8 cellular contexts compared by ENCODE assay signal in the genomic region with DNA sequence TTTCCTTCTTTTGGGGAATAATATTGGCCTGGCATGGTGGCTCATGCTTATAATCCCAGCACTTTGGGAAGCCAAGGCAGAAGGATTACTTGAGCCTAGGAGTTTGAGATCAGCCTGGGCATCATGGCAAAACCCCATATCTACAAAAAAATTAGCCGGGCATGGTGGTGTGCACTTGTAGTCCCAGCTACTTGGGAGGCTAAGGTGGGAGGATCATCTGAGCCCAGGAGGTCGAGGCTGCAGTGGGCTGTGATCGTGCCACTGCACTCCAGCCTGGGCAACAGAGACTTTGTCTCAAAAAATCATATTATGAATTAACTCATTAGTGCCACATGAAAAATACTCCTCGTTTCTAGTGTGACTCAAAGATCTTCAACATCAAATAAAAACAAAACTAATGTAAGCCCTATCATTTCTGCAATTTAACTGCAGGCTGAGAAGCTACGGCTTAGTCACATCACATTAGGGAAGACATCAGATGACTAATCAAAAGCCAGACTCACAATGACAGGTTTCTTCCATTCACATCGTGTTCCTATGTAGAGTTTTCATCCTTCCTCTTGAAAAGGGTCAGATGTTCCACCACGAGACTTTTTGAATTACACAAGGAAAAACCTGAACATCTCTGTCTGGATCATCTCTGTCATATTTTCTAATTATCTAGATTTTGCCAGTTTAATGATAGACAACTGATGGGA. TPM values are rescaled to one million over a fixed set of nuclear protein-coding genes. Genes with fewer than 3 reads are reported as not detected.
DNase-seq lines count a peak whose midpoint lies in the region; ATAC-seq and TF ChIP-seq lines count a peak whose summit lies in the region.
"Not testable (repeated sequence)": the region's sequence is repeated elsewhere in the genome, so short reads cannot be mapped to it uniquely, and the experiment has no call there.

No MANE protein-coding gene starts in this region.

- H3K4me2 ChIP-seq in PC-9: peak overlapping the region; percentile 93

- peak overlapping the region; percentile 51 for H3K4me3 ChIP-seq in HFF-Myc (replicated peaks; ENCODE audit: low read depth, low read length)
- H3K4me3 ChIP-seq in PC-9: peak overlapping the region; percentile 70
- peak overlapping the region in 6 of 10 donors; percentile 70 to 92 (median 82) for H3K4me3 ChIP-seq in heart right ventricle

- CTCF ChIA-PET in PC-9 (lab: Charles Lee): interaction anchor here (0.5 kb wide), 1 partner anchor 1484 kb away, joined by 3 read pairs; no protein-coding TSS in a partner anchor
- CTCF ChIA-PET in activated CD8-positive, alpha-beta T cell treated with anti-CD3 and anti-CD28 coated beads for 36 hours (lab: Charles Lee): interaction anchor here (0.8 to 2.7 kb wide), 6 partner anchors 9 to 126 kb away, joined by 3 to 11 read pairs (median 4); no protein-coding TSS in a partner anchor

- ATAC-seq in activated CD8-positive, alpha-beta T cell treated with anti-CD3 and anti-CD28 coated beads for 36 hours: peak; percentile 18
- ATAC-seq in heart right ventricle; natural killer cell treated with Interleukin-12 subunit alpha and Interleukin-12 subunit beta and Interleukin-15 and Interleukin-18, amount 100 ng/mL, for 72 hours: not testable (repeated sequence)

- not testable (repeated sequence) for H3K27me3 Mint-ChIP-seq in activated CD8-positive, alpha-beta T cell treated with anti-CD3 and anti-CD28 coated beads for 36 hours; chondrocyte (ENCODE audit: low read depth); natural killer cell treated with Interleukin-12 subunit alpha and Interleukin-12 subunit beta and Interleukin-15 and Interleukin-18, amount 100 ng/mL, for 72 hours; stimulated activated naive CD8-positive, alpha-beta T cell treated with anti-CD3 and anti-CD28 coated beads, Interleukin-15, Interleukin-2, amounts not matched to agents 100 ng/mL and 50 ng/mL, for 24 hours

- peaks cover 32% of the 10 kb centered on the region for H3F3A ChIP-seq in PC-9 (ENCODE audit: insufficient read depth, low read depth)

- 75 to 83% methylated on average over 7 of the region's 7 CpGs for WGBS in heart right ventricle, 2 donors

- H3K9me3 ChIP-seq in PC-9 (ENCODE audit: insufficient read depth, low read depth); heart right ventricle: not testable (repeated sequence)

- not testable (repeated sequence) for BruUV-seq in PC-9 (replicated peaks; lab: Mats Ljungman, UMichigan)

- H3K36me3 Mint-ChIP-seq in activated CD8-positive, alpha-beta T cell treated with anti-CD3 and anti-CD28 coated beads for 36 hours (ENCODE audit: low read depth): peaks cover 20% of the 10 kb centered on the region
- not testable (repeated sequence) for H3K36me3 Mint-ChIP-seq in chondrocyte (ENCODE audit: low read depth); natural killer cell treated with Interleukin-12 subunit alpha and Interleukin-12 subunit beta and Interleukin-15 and Interleukin-18, amount 100 ng/mL, for 72 hours
- peaks cover 16% of the 10 kb centered on the region for H3K36me3 Mint-ChIP-seq in stimulated activated naive CD8-positive, alpha-beta T cell treated with anti-CD3 and anti-CD28 coated beads, Interleukin-15, Interleukin-2, amounts not matched to agents 100 ng/mL and 50 ng/mL, for 24 hours (ENCODE audit: low read depth)

- H3K4me3 Mint-ChIP-seq in activated CD8-positive, alpha-beta T cell treated with anti-CD3 and anti-CD28 coated beads for 36 hours: peak overlapping the region; percentile 88
- peak overlapping the region; percentile 89 for H3K4me3 Mint-ChIP-seq in chondrocyte (ENCODE audit: unreplicated experiment)
- H3K4me3 Mint-ChIP-seq in natural killer cell treated with Interleukin-12 subunit alpha and Interleukin-12 subunit beta and Interleukin-15 and Interleukin-18, amount 100 ng/mL, for 72 hours: peak overlapping the region; percentile 91
- peak overlapping the region; percentile 86 for H3K4me3 Mint-ChIP-seq in stimulated activated naive CD8-positive, alpha-beta T cell treated with anti-CD3 and anti-CD28 coated beads, Interleukin-15, Interleukin-2, amounts not matched to agents 100 ng/mL and 50 ng/mL, for 24 hours

- H3K27me3 ChIP-seq in PC-9 (ENCODE audit: insufficient read depth, low read depth); heart right ventricle: not testable (repeated sequence)

- H2AFZ ChIP-seq in PC-9: peak overlapping the region; percentile 92; the same call in 1 of the 2 replicates

- H3K27ac Mint-ChIP-seq in activated CD8-positive, alpha-beta T cell treated with anti-CD3 and anti-CD28 coated beads for 36 hours: peak overlapping the region; percentile 99
- peak overlapping the region; percentile 98 for H3K27ac Mint-ChIP-seq in chondrocyte (ENCODE audit: unreplicated experiment)
- peak overlapping the region; percentile 99 for H3K27ac Mint-ChIP-seq in natural killer cell treated with Interleukin-12 subunit alpha and Interleukin-12 subunit beta and Interleukin-15 and Interleukin-18, amount 100 ng/mL, for 72 hours
- H3K27ac Mint-ChIP-seq in stimulated activated naive CD8-positive, alpha-beta T cell treated with anti-CD3 and anti-CD28 coated beads, Interleukin-15, Interleukin-2, amounts not matched to agents 100 ng/mL and 50 ng/mL, for 24 hours: peak overlapping the region; percentile 99

- peak overlapping the region; percentile 70 for H3K27ac ChIP-seq in PC-9
- peak overlapping the region; percentile 91 to 100 (median 96) for H3K27ac ChIP-seq in heart right ventricle

- not testable (repeated sequence) for TF ChIP-seq CTCF in HFF-Myc (IDR thresholded peaks at IDR 0.05; ENCODE audit: low read depth, low read length, missing control alignments); PC-9 (conservative IDR thresholded peaks at IDR 0.05); activated CD8-positive, alpha-beta T cell treated with anti-CD3 and anti-CD28 coated beads for 36 hours (IDR thresholded peaks at IDR 0.05); chondrocyte (IDR thresholded peaks at IDR 0.05); heart right ventricle (IDR thresholded peaks at IDR 0.05)

- DNase-seq in CD1c-positive myeloid dendritic cell (ENCODE audit: extremely low spot score) (peak; percentile 94), PC-9 (peak in 1 of 2 experiments; percentile 49)
- not testable (repeated sequence) for DNase-seq in HFF-Myc (ENCODE audit: extremely low read depth, low read depth); chondrocyte (ENCODE audit: low spot score); heart right ventricle; natural killer cell treated with Interleukin-12 subunit alpha and Interleukin-12 subunit beta and Interleukin-15 and Interleukin-18, amount 100 ng/mL, for 72 hours (ENCODE audit: low spot score)
- DNase-seq in activated CD8-positive, alpha-beta T cell treated with anti-CD3 and anti-CD28 coated beads for 36 hours: peak; percentile 41

- H3K9me3 Mint-ChIP-seq in activated CD8-positive, alpha-beta T cell treated with anti-CD3 and anti-CD28 coated beads for 36 hours; chondrocyte (ENCODE audit: low read depth); natural killer cell treated with Interleukin-12 subunit alpha and Interleukin-12 subunit beta and Interleukin-15 and Interleukin-18, amount 100 ng/mL, for 72 hours; stimulated activated naive CD8-positive, alpha-beta T cell treated with anti-CD3 and anti-CD28 coated beads, Interleukin-15, Interleukin-2, amounts not matched to agents 100 ng/mL and 50 ng/mL, for 24 hours: not testable (repeated sequence)

- H3K4me1 ChIP-seq in PC-9 (replicated peaks; ENCODE audit: insufficient read depth): peaks cover 24% of the 10 kb centered on the region
- H3K4me1 ChIP-seq in heart right ventricle: peaks cover 2 to 32% (median 12%) of the 10 kb centered on the region in 9 donors

- not testable (repeated sequence) for H3K9me2 ChIP-seq in PC-9 (ENCODE audit: insufficient read depth)

- not testable (repeated sequence) for H4K20me1 ChIP-seq in PC-9 (ENCODE audit: insufficient read depth)

- intact Hi-C loops in PC-9 (cut with micrococcal nuclease; ENCODE audit: unreplicated experiment): loop anchor here (2.0 kb wide), 1 partner anchor 127 kb away; no protein-coding TSS in a partner anchor
- intact Hi-C loops in activated CD8-positive, alpha-beta T cell treated with anti-CD3 and anti-CD28 coated beads for 36 hours (cut with micrococcal nuclease): loop anchor here (1.0 to 5.0 kb wide), 3 partner anchors 11 to 255 kb away; no protein-coding TSS in a partner anchor
- intact Hi-C loops in heart right ventricle (cut with DNase I): loop anchor here in 6 of 10 donors (2.0 to 10.0 kb wide), 5 partner anchors 81 to 131 kb away; a partner anchor contains a TSS

- peaks cover 56% of the 10 kb centered on the region for H3K4me1 Mint-ChIP-seq in activated CD8-positive, alpha-beta T cell treated with anti-CD3 and anti-CD28 coated beads for 36 hours (ENCODE audit: low read depth)
- peaks cover 27% of the 10 kb centered on the region for H3K4me1 Mint-ChIP-seq in chondrocyte (ENCODE audit: low read depth)
- peaks cover 32% of the 10 kb centered on the region in 2 donors for H3K4me1 Mint-ChIP-seq in natural killer cell treated with Interleukin-12 subunit alpha and Interleukin-12 subunit beta and Interleukin-15 and Interleukin-18, amount 100 ng/mL, for 72 hours (ENCODE audit: low read depth in 2 of 2)
- peaks cover 85% of the 10 kb centered on the region for H3K4me1 Mint-ChIP-seq in stimulated activated naive CD8-positive, alpha-beta T cell treated with anti-CD3 and anti-CD28 coated beads, Interleukin-15, Interleukin-2, amounts not matched to agents 100 ng/mL and 50 ng/mL, for 24 hours (ENCODE audit: low read depth)

- POLR2A ChIA-PET in PC-9 (lab: Charles Lee; ENCODE audit: unreplicated experiment): interaction anchor here (0.7 kb wide), 1 partner anchor 1299 kb away, joined by 5 read pairs; no protein-coding TSS in a partner anchor
- POLR2A ChIA-PET in activated CD8-positive, alpha-beta T cell treated with anti-CD3 and anti-CD28 coated beads for 36 hours (lab: Charles Lee): interaction anchor here (0.6 to 4.1 kb wide), 14 partner anchors 11 to 660 kb away, joined by 3 to 45 read pairs (median 5); a partner anchor contains a TSS

- not testable (repeated sequence) for H3K36me3 ChIP-seq in PC-9 (ENCODE audit: low read depth)
- peaks cover 0 to 40% (median 8%) of the 10 kb centered on the region in 9 donors for H3K36me3 ChIP-seq in heart right ventricle

- not testable (repeated sequence) for H3K79me2 ChIP-seq in PC-9 (ENCODE audit: low read depth)

RNA-seq across cellular contexts. Expression of a gene that starts 54.9 kb away (rescaled TPM):
- total RNA-seq in PC-9 (2021) (9.8 and 13.7 TPM in 2 replicates), chondrocyte (15.6 to 25.6 TPM (median 17.5 TPM) in 3 replicates), heart right ventricle (1 to 10 TPM; 1.2 to 5.9 (median 3.8) TPM)
- total RNA-seq in activated CD8-positive, alpha-beta T cell treated with anti-CD3 and anti-CD28 coated beads for 36 hours: 1 to 10 TPM; 4.3 to 4.8 TPM
- polyA plus RNA-seq in heart right ventricle: 1 to 10 TPM; 1.0 to 3.4 TPM
- 1 to 10 TPM; 7.0 to 8.5 TPM for total RNA-seq in natural killer cell treated with Interleukin-12 subunit alpha and Interleukin-12 subunit beta and Interleukin-15 and Interleukin-18, amount 100 ng/mL, for 72 hours
